Comparison of ENCODE assay signal across 13 cellular contexts in genomic region chr12:60266381-60266852, GRCh38.
DNase-seq lines count a peak whose midpoint lies in the region; ATAC-seq and TF ChIP-seq lines count a peak whose summit lies in the region.
"Had no signal": no experiment of that assay in that cellular context is flagged by ENCODE, and none has a peak within 500 bp of the region (broad histone marks: within the 10 kb centered on the region; RNA-seq: fewer than 3 reads in every experiment).

No MANE protein-coding gene starts in this region.

- no peaks in the 10 kb centered on the region for H3K27me3 ChIP-seq in foreskin keratinocyte

- ATAC-seq in foreskin keratinocyte (peak; percentile 70), HG03039 (IDR thresholded peaks at IDR 0.05; ENCODE audit: unreplicated experiment) (no peak)
- no peak for ATAC-seq in activated T-helper 17 cell treated with anti-CD3 and anti-CD28 coated beads, Interleukin-2, amount 50 U/mL, for 72 hours (replicated peaks)

- no peak overlapping the region for H3K27ac Mint-ChIP-seq in CD14-positive monocyte
- no peak overlapping the region for H3K27ac Mint-ChIP-seq in activated T-helper 17 cell treated with anti-CD3 and anti-CD28 coated beads, Interleukin-2, amount 50 U/mL, for 72 hours
- H3K27ac Mint-ChIP-seq: activated naive CD4-positive, alpha-beta T cell treated with anti-CD3 and anti-CD28 coated beads, Interleukin-2, amount 10 ng/mL, durations not matched to agents 7 days and 5 days had no signal

- TF ChIP-seq CTCF in 22Rv1 (IDR thresholded peaks at IDR 0.05) (no peak), foreskin keratinocyte (conservative IDR thresholded peaks at IDR 0.05) (no peak), CD14-positive monocyte (IDR thresholded peaks at IDR 0.05) (no peak)

- no peaks in the 10 kb centered on the region for H3K36me3 Mint-ChIP-seq in CD14-positive monocyte
- no peaks in the 10 kb centered on the region for H3K36me3 Mint-ChIP-seq in activated T-helper 17 cell treated with anti-CD3 and anti-CD28 coated beads, Interleukin-2, amount 50 U/mL, for 72 hours (ENCODE audit: low read depth)
- H3K36me3 Mint-ChIP-seq: activated naive CD4-positive, alpha-beta T cell treated with anti-CD3 and anti-CD28 coated beads, Interleukin-2, amount 10 ng/mL, durations not matched to agents 7 days and 5 days had no signal

- H3K4me3 Mint-ChIP-seq in CD14-positive monocyte: no peak overlapping the region
- H3K4me3 Mint-ChIP-seq in activated T-helper 17 cell treated with anti-CD3 and anti-CD28 coated beads, Interleukin-2, amount 50 U/mL, for 72 hours: no peak overlapping the region
- H3K4me3 Mint-ChIP-seq: activated naive CD4-positive, alpha-beta T cell treated with anti-CD3 and anti-CD28 coated beads, Interleukin-2, amount 10 ng/mL, durations not matched to agents 7 days and 5 days had no signal

- no peaks in the 10 kb centered on the region for H3K4me1 ChIP-seq in foreskin keratinocyte

- peak overlapping the region; percentile 89 for H3K27ac ChIP-seq in 22Rv1
- no peak overlapping the region for H3K27ac ChIP-seq in foreskin keratinocyte
- H3K27ac ChIP-seq: HL-60 had no signal

- DNase-seq in HPDE6-E6E7 (ENCODE audit: extremely low spot score): peak; percentile 21
- DNase-seq in amniotic epithelial cell (ENCODE audit: low read depth): peak; percentile 82
- peak in 1 of 2 donors; percentile 17 for DNase-seq in foreskin keratinocyte
- no peak for DNase-seq in NCI-H1417 treated with DMSO at 0.1 percent for 48 hours (lab: John Stamatoyannopoulos, UW)
- no peak for DNase-seq in CD14-positive monocyte (ENCODE audit: low spot score)
- DNase-seq: activated naive CD4-positive, alpha-beta T cell treated with anti-CD3 and anti-CD28 coated beads, Interleukin-2, amount 10 ng/mL, durations not matched to agents 7 days and 5 days; NCI-H146; NK-92 treated with Interleukin-12 subunit alpha and Interleukin-12 subunit beta, amount 100 ng/mL, for 24 hours; T-helper 2 cell had no signal

- intact Hi-C loops in CD14-positive monocyte (cut with micrococcal nuclease): no loop called here

- no peaks in the 10 kb centered on the region for H3K4me1 Mint-ChIP-seq in CD14-positive monocyte
- H3K4me1 Mint-ChIP-seq in activated T-helper 17 cell treated with anti-CD3 and anti-CD28 coated beads, Interleukin-2, amount 50 U/mL, for 72 hours: no peaks in the 10 kb centered on the region
- H3K4me1 Mint-ChIP-seq: activated naive CD4-positive, alpha-beta T cell treated with anti-CD3 and anti-CD28 coated beads, Interleukin-2, amount 10 ng/mL, durations not matched to agents 7 days and 5 days had no signal

- no peaks in the 10 kb centered on the region for H3K27me3 Mint-ChIP-seq in CD14-positive monocyte (ENCODE audit: low read depth in 3 of 3)
- no peaks in the 10 kb centered on the region for H3K27me3 Mint-ChIP-seq in activated T-helper 17 cell treated with anti-CD3 and anti-CD28 coated beads, Interleukin-2, amount 50 U/mL, for 72 hours
- H3K27me3 Mint-ChIP-seq: activated naive CD4-positive, alpha-beta T cell treated with anti-CD3 and anti-CD28 coated beads, Interleukin-2, amount 10 ng/mL, durations not matched to agents 7 days and 5 days had no signal

- H3K9me3 Mint-ChIP-seq in CD14-positive monocyte: peaks cover 2 to 16% (median 8%) of the 10 kb centered on the region in 7 donors
- peaks cover 7% of the 10 kb centered on the region for H3K9me3 Mint-ChIP-seq in activated T-helper 17 cell treated with anti-CD3 and anti-CD28 coated beads, Interleukin-2, amount 50 U/mL, for 72 hours

Comparison
In these comparisons a context has a peak if more than half of its experiments do, and no peak if none do; other contexts are left out.
1. DNase-seq: peak in HPDE6-E6E7 (single experiment) and amniotic epithelial cell (single experiment); none in NCI-H1417 treated with DMSO at 0.1 percent for 48 hours (single experiment) and CD14-positive monocyte (single experiment).